ENCODE assay signal across 13 cellular contexts in the genomic region with DNA sequence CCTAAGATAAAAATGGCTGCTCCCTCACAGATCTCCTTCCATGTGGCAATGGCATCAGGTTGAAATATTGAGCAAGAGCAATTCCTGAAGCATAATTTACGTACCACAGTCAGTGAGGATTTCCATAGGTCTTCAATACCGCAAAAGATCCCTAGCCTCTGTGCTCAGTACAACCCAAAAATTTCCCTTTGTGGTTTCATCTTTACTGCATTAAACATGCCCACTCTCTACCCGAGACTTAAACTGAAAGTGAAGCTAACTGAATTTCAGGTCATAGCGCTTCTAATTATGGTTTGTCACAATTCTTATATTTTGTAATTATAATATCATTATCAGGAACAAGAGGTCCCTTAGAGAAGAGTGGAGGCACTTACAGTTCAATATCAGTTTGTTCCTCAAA.
DNase-seq lines count a peak whose midpoint lies in the region; ATAC-seq, FAIRE-seq and TF ChIP-seq lines count a peak whose summit lies in the region.
"Had no signal": no experiment of that assay in that cellular context is flagged by ENCODE, and none has a peak within 500 bp of the region (broad histone marks: within the 10 kb centered on the region; RNA-seq: fewer than 3 reads in every experiment).

No MANE protein-coding gene starts in this region.

- no peaks in the 10 kb centered on the region for H4K20me1 ChIP-seq in hepatocyte (ENCODE audit: insufficient read depth, poor library complexity, severe bottlenecking)

- peak; percentile 37 for DNase-seq in RPMI7951 (ENCODE audit: low read depth)
- no peak for DNase-seq in small intestine
- DNase-seq in hepatocyte (ENCODE audit: low spot score), result no peak
- DNase-seq in transverse colon, result no peak
- DNase-seq in vagina (ENCODE audit: extremely low spot score in 2 of 2), result no peak
- DNase-seq: activated gamma-delta T cell treated with Interleukin-2 at 50 U/mL for 16 hours, foreskin keratinocyte, upper lobe of right lung had no signal

- in situ Hi-C loops in transverse colon (cut with MboI; ENCODE audit: low pct_ligation_motif_present in 1 of 4, low pct_unique_long_range_greater_than_20kb in 1 of 4, low sequenced_read_pairs in 3 of 4), result no loop called here

- H3K4me1 ChIP-seq in small intestine (ENCODE audit: control insufficient read depth in 2 of 2, insufficient read depth in 1 of 2, low read depth in 1 of 2, low read length in 1 of 2), result no peaks in the 10 kb centered on the region
- H3K4me1 ChIP-seq in hepatocyte (ENCODE audit: insufficient read depth), result no peaks in the 10 kb centered on the region
- no peaks in the 10 kb centered on the region for H3K4me1 ChIP-seq in transverse colon
- no peaks in the 10 kb centered on the region for H3K4me1 ChIP-seq in vagina
- H3K4me1 ChIP-seq: foreskin keratinocyte, upper lobe of right lung had no signal

- intact Hi-C loops in transverse colon (cut with DNase I; ENCODE audit: low total_unique reads) (no loop called here), vagina (cut with DNase I) (no loop called here)

- TF ChIP-seq EP300 in transverse colon (IDR thresholded peaks at IDR 0.05; ENCODE audit: low read depth), result no peak

- H3K27ac ChIP-seq in small intestine (ENCODE audit: low read depth in 1 of 2, low read length in 1 of 2) (no peak overlapping the region), hepatocyte (no peak overlapping the region), transverse colon (no peak overlapping the region), vagina (no peak overlapping the region)
- H3K27ac ChIP-seq: foreskin keratinocyte, upper lobe of right lung had no signal

- no peaks in the 10 kb centered on the region for H3K79me2 ChIP-seq in hepatocyte

- no peak overlapping the region for H3K4me2 ChIP-seq in hepatocyte

- FAIRE-seq in small intestine (lab: Jason Lieb, UNC), result no peak
- FAIRE-seq: D721Med, TTC549 had no signal

- no peak for TF ChIP-seq POLR2A in transverse colon (IDR thresholded peaks at IDR 0.05)
- TF ChIP-seq POLR2A in vagina (IDR thresholded peaks at IDR 0.05), result no peak

- no peaks in the 10 kb centered on the region for H3K27me3 ChIP-seq in small intestine (ENCODE audit: control insufficient read depth in 2 of 2, insufficient read depth in 2 of 2, low read length in 2 of 2)
- H3K27me3 ChIP-seq in hepatocyte, result no peaks in the 10 kb centered on the region
- no peaks in the 10 kb centered on the region for H3K27me3 ChIP-seq in transverse colon
- H3K27me3 ChIP-seq in vagina, result no peaks in the 10 kb centered on the region
- H3K27me3 ChIP-seq: foreskin keratinocyte, upper lobe of right lung had no signal

- no peak overlapping the region for H2AFZ ChIP-seq in hepatocyte

- H3K4me3 ChIP-seq in small intestine (ENCODE audit: low read depth in 1 of 2, low read length in 2 of 2) (no peak overlapping the region), hepatocyte (no peak overlapping the region), transverse colon (no peak overlapping the region), vagina (no peak overlapping the region)
- H3K4me3 ChIP-seq: upper lobe of right lung had no signal

- WGBS in small intestine, 3 donors, result 65 to 75% (median 69%) methylated on average over 4 of the region's 4 CpGs
- WGBS in hepatocyte (ENCODE audit: low lambda C conversion rate, missing lambda C conversion rate), result 93% methylated on average over 4 of the region's 4 CpGs
- 67 to 80% methylated on average over 2 to 4 of the region's 4 CpGs for WGBS in transverse colon (ENCODE audit: low coverage in 1 of 2), 2 donors

- TF ChIP-seq CTCF in hepatocyte (IDR thresholded peaks at IDR 0.05; ENCODE audit: poor library complexity) (no peak), transverse colon (IDR thresholded peaks at IDR 0.05) (no peak), vagina (IDR thresholded peaks at IDR 0.05) (no peak)

- no peaks in the 10 kb centered on the region for H3K9me2 ChIP-seq in hepatocyte (replicated peaks; ENCODE audit: insufficient read depth)

- ATAC-seq in GM18520 (IDR thresholded peaks at IDR 0.05; ENCODE audit: unreplicated experiment) (peak; percentile 76), GM21526 (IDR thresholded peaks at IDR 0.05; ENCODE audit: low FRiP score, unreplicated experiment) (peak; percentile 69), HG03095 (IDR thresholded peaks at IDR 0.05; ENCODE audit: unreplicated experiment) (peak; percentile 65)
- ATAC-seq: foreskin keratinocyte, upper lobe of right lung had no signal

- H3K36me3 ChIP-seq in small intestine (ENCODE audit: control insufficient read depth in 2 of 2, insufficient read depth in 2 of 2, low read length in 2 of 2), result no peaks in the 10 kb centered on the region
- H3K36me3 ChIP-seq in hepatocyte (replicated peaks; ENCODE audit: insufficient read depth, low read depth), result no peaks in the 10 kb centered on the region
- no peaks in the 10 kb centered on the region for H3K36me3 ChIP-seq in transverse colon
- no peaks in the 10 kb centered on the region for H3K36me3 ChIP-seq in vagina
- H3K36me3 ChIP-seq: upper lobe of right lung had no signal

- H3K9me3 ChIP-seq in small intestine (ENCODE audit: control insufficient read depth, low read depth) (no peaks in the 10 kb centered on the region), hepatocyte (ENCODE audit: low read depth) (no peaks in the 10 kb centered on the region), transverse colon (no peaks in the 10 kb centered on the region), vagina (no peaks in the 10 kb centered on the region)
- H3K9me3 ChIP-seq: upper lobe of right lung had no signal
